In the genomic region with DNA sequence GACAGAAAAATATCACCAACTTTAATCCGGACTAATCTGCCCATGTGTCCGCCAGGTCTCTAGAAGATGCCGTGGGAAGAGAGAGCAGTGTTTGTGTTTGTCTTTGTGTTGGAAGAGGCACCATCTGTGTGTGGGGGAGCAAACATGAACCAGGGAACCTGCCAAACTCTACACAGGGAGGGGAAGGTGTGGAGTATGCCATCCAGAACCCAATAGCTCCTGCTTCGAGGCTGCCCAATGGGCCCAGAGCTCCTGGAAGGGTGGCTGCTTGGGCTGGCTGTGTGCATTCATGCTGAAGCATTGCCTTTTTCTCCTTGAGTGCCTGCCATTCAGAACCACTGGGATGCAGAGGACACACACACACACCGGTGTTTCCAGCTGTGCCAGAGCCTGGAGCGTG, we compare ENCODE assay signal across 11 cellular contexts.
DNase-seq lines count a peak whose midpoint lies in the region; ATAC-seq and TF ChIP-seq lines count a peak whose summit lies in the region.
"Had no signal": no experiment of that assay in that cellular context is flagged by ENCODE, and none has a peak within 500 bp of the region (broad histone marks: within the 10 kb centered on the region; RNA-seq: fewer than 3 reads in every experiment).

No MANE protein-coding gene starts in this region.

- H3K79me2 ChIP-seq in mesendoderm (ENCODE audit: control insufficient read depth, insufficient read depth, low read length) = no peaks in the 10 kb centered on the region
- no peaks in the 10 kb centered on the region for H3K79me2 ChIP-seq in Karpas-422 (ENCODE audit: low read length)

- H3K56ac ChIP-seq in mesendoderm (ENCODE audit: low read length) = no peak overlapping the region

- H2BK15ac ChIP-seq in mesendoderm (replicated peaks; ENCODE audit: low read depth) = no peak overlapping the region

- no peak for TF ChIP-seq CTCF in thoracic aorta (IDR thresholded peaks at IDR 0.05)

- H2BK120ac ChIP-seq in mesendoderm (ENCODE audit: low read depth, low read length) = no peak overlapping the region

- no peak overlapping the region for H3K4me3 Mint-ChIP-seq in activated CD4-positive, alpha-beta T cell treated with anti-CD3 and anti-CD28 coated beads, Interleukin-2, amount 10 ng/mL, durations not matched to agents 7 days and 5 days

- peak overlapping the region; percentile 22 for H3K27ac ChIP-seq in effector memory CD4-positive, alpha-beta T cell (ENCODE audit: insufficient read depth, low read length, poor library complexity, severe bottlenecking)
- peak overlapping the region; percentile 63 for H3K27ac ChIP-seq in thoracic aorta
- no peak overlapping the region for H3K27ac ChIP-seq in mesendoderm (ENCODE audit: low read depth, low read length)
- no peak overlapping the region for H3K27ac ChIP-seq in Karpas-422 (ENCODE audit: low read length)

- ATAC-seq in thoracic aorta (ENCODE audit: insufficient number of reproducible peaks, low FRiP score, low read depth) = no peak

- H4K20me1 ChIP-seq in Karpas-422 (ENCODE audit: insufficient read depth, low read depth, low read length) = no peaks in the 10 kb centered on the region

- no peak overlapping the region for H2BK5ac ChIP-seq in mesendoderm (ENCODE audit: low read length)

- no peaks in the 10 kb centered on the region for H3K27me3 ChIP-seq in effector memory CD4-positive, alpha-beta T cell (replicated peaks; ENCODE audit: control insufficient read depth, insufficient read depth, low read length, poor library complexity, severe bottlenecking)
- H3K27me3 ChIP-seq in thoracic aorta (replicated peaks; ENCODE audit: insufficient read depth) (no peaks in the 10 kb centered on the region), mesendoderm (ENCODE audit: insufficient read depth, low read length, poor library complexity) (no peaks in the 10 kb centered on the region), Karpas-422 (ENCODE audit: low read length) (no peaks in the 10 kb centered on the region; the same call in 1 of the 2 replicates)
- H3K27me3 ChIP-seq: MG63 had no signal

- H3K9ac ChIP-seq in mesendoderm (ENCODE audit: low read length) = no peak overlapping the region
- no peak overlapping the region for H3K9ac ChIP-seq in Karpas-422 (ENCODE audit: low read length)

- WGBS in mesendoderm (ENCODE audit: extremely low coverage, insufficient coverage, low lambda C conversion rate) = no CpG with 5 or more reads among the region's 6 CpGs

- no peaks in the 10 kb centered on the region for H3K9me3 Mint-ChIP-seq in activated CD4-positive, alpha-beta T cell treated with anti-CD3 and anti-CD28 coated beads, Interleukin-2, amount 10 ng/mL, durations not matched to agents 7 days and 5 days

- H4K5ac ChIP-seq in mesendoderm (ENCODE audit: low read length) = no peak overlapping the region

- no peaks in the 10 kb centered on the region for H3K9me3 ChIP-seq in effector memory CD4-positive, alpha-beta T cell (ENCODE audit: control insufficient read depth, low read length)
- H3K9me3 ChIP-seq in thoracic aorta = no peaks in the 10 kb centered on the region
- no peaks in the 10 kb centered on the region for H3K9me3 ChIP-seq in Karpas-422 (ENCODE audit: low read length)
- H3K9me3 ChIP-seq: MG63 had no signal

- CTCF ChIA-PET in activated CD4-positive, alpha-beta T cell treated with anti-CD3 and anti-CD28 coated beads, Interleukin-2, amount 10 ng/mL, durations not matched to agents 7 days and 5 days (lab: Charles Lee) = interaction anchor here (0.7 to 1.6 kb wide), 2 partner anchors 71 to 698 kb away, joined by 4 to 5 read pairs; no protein-coding TSS in a partner anchor

- no peak for DNase-seq in activated CD4-positive, alpha-beta T cell treated with anti-CD3 and anti-CD28 coated beads, Interleukin-2, amount 10 ng/mL, durations not matched to agents 7 days and 5 days
- no peak for DNase-seq in activated CD4-positive, alpha-beta T cell treated with anti-CD3 and anti-CD28 coated beads for 4 hours
- DNase-seq in NCI-H345 (lab: John Stamatoyannopoulos, UW) (peak; percentile 62), thoracic aorta (ENCODE audit: low spot score) (no peak), mesendoderm (no peak), Karpas-422 (no peak), AG20443 (ENCODE audit: low spot score) (no peak)
- DNase-seq in effector memory CD4-positive, alpha-beta T cell = no peak
- DNase-seq: AML-193; stimulated activated CD4-positive, alpha-beta T cell treated with anti-CD3 and anti-CD28 coated beads, Interleukin-4, amount 100 ng/mL, for 4 hours had no signal

- H3K23ac ChIP-seq in mesendoderm (ENCODE audit: low read length) = no peak overlapping the region

- peaks cover 2% of the 10 kb centered on the region for H3K36me3 Mint-ChIP-seq in activated CD4-positive, alpha-beta T cell treated with anti-CD3 and anti-CD28 coated beads, Interleukin-2, amount 10 ng/mL, durations not matched to agents 7 days and 5 days (ENCODE audit: low read depth)

- no peak overlapping the region for H3K18ac ChIP-seq in mesendoderm (ENCODE audit: low read length)

- no peak overlapping the region for H3K4me3 ChIP-seq in effector memory CD4-positive, alpha-beta T cell (ENCODE audit: insufficient read depth, low read depth, low read length, poor library complexity, severe bottlenecking)
- H3K4me3 ChIP-seq in thoracic aorta (no peak overlapping the region), mesendoderm (ENCODE audit: low read length) (no peak overlapping the region), Karpas-422 (ENCODE audit: low read length) (no peak overlapping the region)
- H3K4me3 ChIP-seq: MG63 had no signal

- H3K27me3 Mint-ChIP-seq in activated CD4-positive, alpha-beta T cell treated with anti-CD3 and anti-CD28 coated beads, Interleukin-2, amount 10 ng/mL, durations not matched to agents 7 days and 5 days = no peaks in the 10 kb centered on the region

- H3K4me1 ChIP-seq in effector memory CD4-positive, alpha-beta T cell (ENCODE audit: control insufficient read depth, insufficient read depth, low read length, poor library complexity, severe bottlenecking) = peaks cover 13% of the 10 kb centered on the region
- peaks cover 3 to 47% of the 10 kb centered on the region in 2 donors for H3K4me1 ChIP-seq in thoracic aorta (ENCODE audit: control insufficient read depth in 1 of 2, low read depth in 2 of 2)
- H3K4me1 ChIP-seq in mesendoderm (ENCODE audit: control insufficient read depth, low read depth, low read length) = no peaks in the 10 kb centered on the region
- H3K4me1 ChIP-seq in Karpas-422 (ENCODE audit: low read length) = no peaks in the 10 kb centered on the region

- H4K8ac ChIP-seq in mesendoderm (ENCODE audit: low read depth, low read length) = no peak overlapping the region

- no peaks in the 10 kb centered on the region for H3K9me2 ChIP-seq in Karpas-422 (replicated peaks; ENCODE audit: insufficient read depth, low read length)

- H2AFZ ChIP-seq in Karpas-422 (ENCODE audit: low read length) = no peak overlapping the region

- H3K27ac Mint-ChIP-seq in activated CD4-positive, alpha-beta T cell treated with anti-CD3 and anti-CD28 coated beads, Interleukin-2, amount 10 ng/mL, durations not matched to agents 7 days and 5 days = peak overlapping the region; percentile 95

- no peak overlapping the region for H3K4ac ChIP-seq in mesendoderm (ENCODE audit: low read depth, low read length)

- no peaks in the 10 kb centered on the region for H3K36me3 ChIP-seq in effector memory CD4-positive, alpha-beta T cell (ENCODE audit: control insufficient read depth, insufficient read depth, low read length)
- H3K36me3 ChIP-seq in thoracic aorta (no peaks in the 10 kb centered on the region), mesendoderm (ENCODE audit: control insufficient read depth, insufficient read depth, low read length) (no peaks in the 10 kb centered on the region), Karpas-422 (ENCODE audit: insufficient read depth, low read length) (no peaks in the 10 kb centered on the region)
- H3K36me3 ChIP-seq: MG63 had no signal

- H3K4me1 Mint-ChIP-seq in activated CD4-positive, alpha-beta T cell treated with anti-CD3 and anti-CD28 coated beads, Interleukin-2, amount 10 ng/mL, durations not matched to agents 7 days and 5 days = peaks cover 32% of the 10 kb centered on the region

- H2AK5ac ChIP-seq in mesendoderm (ENCODE audit: low read length) = no peak overlapping the region

- H3K79me1 ChIP-seq in mesendoderm (ENCODE audit: low read length) = no peaks in the 10 kb centered on the region

- H3K4me2 ChIP-seq in mesendoderm (ENCODE audit: low read length) = no peak overlapping the region
- H3K4me2 ChIP-seq in Karpas-422 (ENCODE audit: low read depth, low read length, poor library complexity, severe bottlenecking) = no peak overlapping the region

- POLR2A ChIA-PET in activated CD4-positive, alpha-beta T cell treated with anti-CD3 and anti-CD28 coated beads, Interleukin-2, amount 10 ng/mL, durations not matched to agents 7 days and 5 days (lab: Charles Lee) = interaction anchor here (0.6 kb wide), 1 partner anchor 10 kb away, joined by 3 read pairs; no protein-coding TSS in a partner anchor

Comparison
In these comparisons a context has a peak if more than half of its experiments do, and no peak if none do; other contexts are left out.
1. H3K27ac ChIP-seq: peak in effector memory CD4-positive, alpha-beta T cell (single experiment) and thoracic aorta (2 of 2); none in mesendoderm (single experiment) and Karpas-422 (single experiment).